ENCODE assay signal across 22 cellular contexts in genomic region chr9:88976888-88977257, GRCh38. TPM values are rescaled to one million over a fixed set of nuclear protein-coding genes. Genes with fewer than 3 reads are reported as not detected.
DNase-seq lines count a peak whose midpoint lies in the region; ATAC-seq and TF ChIP-seq lines count a peak whose summit lies in the region.
"Had no signal": no experiment of that assay in that cellular context is flagged by ENCODE, and none has a peak within 500 bp of the region (broad histone marks: within the 10 kb centered on the region; RNA-seq: fewer than 3 reads in every experiment).

No MANE protein-coding gene starts in this region.

- peak; percentile 7 for DNase-seq in activated CD8-positive, alpha-beta memory T cell treated with anti-CD3 and anti-CD28 coated beads, Interleukin-2, amount 10 ng/mL, durations not matched to agents 7 days and 5 days
- no peak for DNase-seq in activated CD8-positive, alpha-beta memory T cell treated with anti-CD3 and anti-CD28 coated beads for 24 hours
- DNase-seq in activated T-helper 1 cell treated with anti-CD3 and anti-CD28 coated beads, Interleukin-12 subunit alpha, Interleukin-12 subunit beta, Interleukin-2, Interleukin-4 antibody, amounts not matched to agents 30 ng/mL and 10 ng/mL and 1 ng/mL, durations not matched to agents 14 hours and 24 hours and 36 hours (ENCODE audit: low spot score): no peak
- DNase-seq in ecto neural progenitor cell (ENCODE audit: low spot score) (peak; percentile 15), osteocyte (ENCODE audit: extremely low spot score, unreplicated experiment) (peak; percentile 67), KG1 (lab: John Stamatoyannopoulos, UW) (no peak), GM23338 (ENCODE audit: low spot score) (no peak)
- DNase-seq: DMS53, EL, H7, IMR-90, NCI-H1105, NCI-H146, NCI-H2029, NCI-H2227 treated with DMSO at 0.1 percent for 48 hours, NCI-H510A, NCI-H748 treated with DMSO at 0.1 percent for 48 hours, OCI-M1, SJCRH30 had no signal

- H3K9me3 Mint-ChIP-seq in activated CD8-positive, alpha-beta memory T cell treated with anti-CD3 and anti-CD28 coated beads, Interleukin-2, amount 10 ng/mL, durations not matched to agents 7 days and 5 days (ENCODE audit: low read depth): no peaks in the 10 kb centered on the region
- no peaks in the 10 kb centered on the region for H3K9me3 Mint-ChIP-seq in activated T-helper 1 cell treated with anti-CD3 and anti-CD28 coated beads, Interleukin-12 subunit alpha, Interleukin-12 subunit beta, Interleukin-2, Interleukin-4 antibody, amounts not matched to agents 30 ng/mL and 10 ng/mL and 1 ng/mL, durations not matched to agents 14 hours and 24 hours and 36 hours
- H3K9me3 Mint-ChIP-seq in osteocyte (ENCODE audit: unreplicated experiment) (no peaks in the 10 kb centered on the region), GM23338 (peaks cover 19% of the 10 kb centered on the region)

- no peak overlapping the region for H2AFZ ChIP-seq in GM23338

- H3K36me3 ChIP-seq in GM23338 (ENCODE audit: insufficient read depth): no peaks in the 10 kb centered on the region
- H3K36me3 ChIP-seq: SJCRH30 had no signal

- H3K79me2 ChIP-seq in GM23338 (replicated peaks; ENCODE audit: insufficient read depth): no peaks in the 10 kb centered on the region

- H4K20me1 ChIP-seq in GM23338 (replicated peaks; ENCODE audit: insufficient read depth): no peaks in the 10 kb centered on the region

- no peaks in the 10 kb centered on the region for H3K27me3 ChIP-seq in GM23338 (ENCODE audit: insufficient read depth)

- no peak overlapping the region for H3K27ac ChIP-seq in GM23338 (ENCODE audit: low read depth)
- H3K27ac ChIP-seq: A549, SJCRH30 had no signal

- H3K4me1 ChIP-seq in GM23338 (ENCODE audit: insufficient read depth): no peaks in the 10 kb centered on the region
- H3K4me1 ChIP-seq: A549, SJCRH30 had no signal

- peaks cover 5% of the 10 kb centered on the region for H3K27me3 Mint-ChIP-seq in activated CD8-positive, alpha-beta memory T cell treated with anti-CD3 and anti-CD28 coated beads, Interleukin-2, amount 10 ng/mL, durations not matched to agents 7 days and 5 days
- peaks cover 4% of the 10 kb centered on the region for H3K27me3 Mint-ChIP-seq in activated T-helper 1 cell treated with anti-CD3 and anti-CD28 coated beads, Interleukin-12 subunit alpha, Interleukin-12 subunit beta, Interleukin-2, Interleukin-4 antibody, amounts not matched to agents 30 ng/mL and 10 ng/mL and 1 ng/mL, durations not matched to agents 14 hours and 24 hours and 36 hours (ENCODE audit: insufficient read depth)
- H3K27me3 Mint-ChIP-seq in osteocyte (ENCODE audit: unreplicated experiment) (peaks cover 18% of the 10 kb centered on the region), GM23338 (ENCODE audit: insufficient read depth, low read depth, poor library complexity) (no peaks in the 10 kb centered on the region)

- H3F3A ChIP-seq in GM23338 (replicated peaks; ENCODE audit: low read depth): no peaks in the 10 kb centered on the region

- H3K9me2 ChIP-seq in GM23338 (ENCODE audit: insufficient read depth): 0 out of 2 replicates have a peak, but pooled peaks cover 3% of the 10 kb centered on the region

- no peaks in the 10 kb centered on the region for H3K36me3 Mint-ChIP-seq in activated CD8-positive, alpha-beta memory T cell treated with anti-CD3 and anti-CD28 coated beads, Interleukin-2, amount 10 ng/mL, durations not matched to agents 7 days and 5 days
- no peaks in the 10 kb centered on the region for H3K36me3 Mint-ChIP-seq in activated T-helper 1 cell treated with anti-CD3 and anti-CD28 coated beads, Interleukin-12 subunit alpha, Interleukin-12 subunit beta, Interleukin-2, Interleukin-4 antibody, amounts not matched to agents 30 ng/mL and 10 ng/mL and 1 ng/mL, durations not matched to agents 14 hours and 24 hours and 36 hours (ENCODE audit: low read depth)
- H3K36me3 Mint-ChIP-seq in osteocyte (ENCODE audit: unreplicated experiment) (no peaks in the 10 kb centered on the region), GM23338 (ENCODE audit: low read depth) (peaks cover 7% of the 10 kb centered on the region; the same call in 2 of the 3 replicates)
- H3K36me3 Mint-ChIP-seq: CD14-positive monocyte had no signal

- ATAC-seq in activated CD8-positive, alpha-beta memory T cell treated with anti-CD3 and anti-CD28 coated beads, Interleukin-2, amount 10 ng/mL, durations not matched to agents 7 days and 5 days: no peak
- ATAC-seq in GM23338: no peak
- ATAC-seq: A549 had no signal

- no peak overlapping the region for H3K4me3 ChIP-seq in GM23338
- H3K4me3 ChIP-seq: A549, SJCRH30 had no signal

- CTCF ChIA-PET in activated CD8-positive, alpha-beta memory T cell treated with anti-CD3 and anti-CD28 coated beads, Interleukin-2, amount 10 ng/mL, durations not matched to agents 7 days and 5 days (lab: Charles Lee): no interaction called here

- no peak overlapping the region for H3K4me2 ChIP-seq in GM23338
- H3K4me2 ChIP-seq: A549 had no signal

- H3K27ac Mint-ChIP-seq in activated CD8-positive, alpha-beta memory T cell treated with anti-CD3 and anti-CD28 coated beads, Interleukin-2, amount 10 ng/mL, durations not matched to agents 7 days and 5 days: no peak overlapping the region
- H3K27ac Mint-ChIP-seq in activated T-helper 1 cell treated with anti-CD3 and anti-CD28 coated beads, Interleukin-12 subunit alpha, Interleukin-12 subunit beta, Interleukin-2, Interleukin-4 antibody, amounts not matched to agents 30 ng/mL and 10 ng/mL and 1 ng/mL, durations not matched to agents 14 hours and 24 hours and 36 hours: peak overlapping the region; percentile 41
- no peak overlapping the region for H3K27ac Mint-ChIP-seq in osteocyte (ENCODE audit: unreplicated experiment)
- no peak overlapping the region for H3K27ac Mint-ChIP-seq in GM23338
- H3K27ac Mint-ChIP-seq: B cell had no signal

- TF ChIP-seq CTCF in osteocyte (IDR thresholded peaks at IDR 0.05): no peak
- no peak for TF ChIP-seq CTCF in GM23338 (conservative IDR thresholded peaks at IDR 0.05; ENCODE audit: low read depth in 2 of 2)

- H3K4me1 Mint-ChIP-seq in activated CD8-positive, alpha-beta memory T cell treated with anti-CD3 and anti-CD28 coated beads, Interleukin-2, amount 10 ng/mL, durations not matched to agents 7 days and 5 days: no peaks in the 10 kb centered on the region
- H3K4me1 Mint-ChIP-seq in activated T-helper 1 cell treated with anti-CD3 and anti-CD28 coated beads, Interleukin-12 subunit alpha, Interleukin-12 subunit beta, Interleukin-2, Interleukin-4 antibody, amounts not matched to agents 30 ng/mL and 10 ng/mL and 1 ng/mL, durations not matched to agents 14 hours and 24 hours and 36 hours (ENCODE audit: low read depth): peaks cover 5% of the 10 kb centered on the region
- H3K4me1 Mint-ChIP-seq in osteocyte (ENCODE audit: unreplicated experiment) (no peaks in the 10 kb centered on the region), GM23338 (peaks cover 3% of the 10 kb centered on the region; the same call in 2 of the 3 replicates)
- H3K4me1 Mint-ChIP-seq: B cell had no signal

- intact Hi-C loops in activated T-helper 1 cell treated with anti-CD3 and anti-CD28 coated beads, Interleukin-12 subunit alpha, Interleukin-12 subunit beta, Interleukin-2, Interleukin-4 antibody, amounts not matched to agents 30 ng/mL and 10 ng/mL and 1 ng/mL, durations not matched to agents 14 hours and 24 hours and 36 hours (cut with micrococcal nuclease): loop anchor here (1.0 to 2.0 kb wide), 2 partner anchors 12 to 672 kb away; no protein-coding TSS in a partner anchor

- H3K4me3 Mint-ChIP-seq in activated CD8-positive, alpha-beta memory T cell treated with anti-CD3 and anti-CD28 coated beads, Interleukin-2, amount 10 ng/mL, durations not matched to agents 7 days and 5 days: no peak overlapping the region
- H3K4me3 Mint-ChIP-seq in activated T-helper 1 cell treated with anti-CD3 and anti-CD28 coated beads, Interleukin-12 subunit alpha, Interleukin-12 subunit beta, Interleukin-2, Interleukin-4 antibody, amounts not matched to agents 30 ng/mL and 10 ng/mL and 1 ng/mL, durations not matched to agents 14 hours and 24 hours and 36 hours: no peak overlapping the region
- no peak overlapping the region for H3K4me3 Mint-ChIP-seq in osteocyte (ENCODE audit: unreplicated experiment)
- no peak overlapping the region for H3K4me3 Mint-ChIP-seq in GM23338
- H3K4me3 Mint-ChIP-seq: B cell had no signal

TF ChIP-seq in GM23338, 12 proteins besides CTCF, POLR2A, EP300 and RAD21 (continues in another document):
- TF ChIP-seq EZH2 (IDR thresholded peaks at IDR 0.05; ENCODE audit: low read depth, unreplicated experiment) (no peak), REST (IDR thresholded peaks at IDR 0.05; ENCODE audit: unreplicated experiment) (no peak), NANOG (IDR thresholded peaks at IDR 0.05; ENCODE audit: borderline replicate concordance) (no peak)

RNA-seq across cellular contexts. Expression of gene S1PR3, which starts 14.4 kb away (rescaled TPM):
- under 1 TPM; 0.05 to 0.06 TPM for total RNA-seq in activated CD8-positive, alpha-beta memory T cell treated with anti-CD3 and anti-CD28 coated beads, Interleukin-2, amount 10 ng/mL, durations not matched to agents 7 days and 5 days
- 3.0 and 3.3 TPM in 2 replicates for total RNA-seq in activated T-helper 1 cell treated with anti-CD3 and anti-CD28 coated beads, Interleukin-12 subunit alpha, Interleukin-12 subunit beta, Interleukin-2, Interleukin-4 antibody, amounts not matched to agents 30 ng/mL and 10 ng/mL and 1 ng/mL, durations not matched to agents 14 hours and 24 hours and 36 hours
- total RNA-seq in osteocyte: 1.6 and 2.1 TPM in 2 replicates
- total RNA-seq in GM23338 (2014; rRNA removed; shearing (Covaris generic)): 7.6 and 9.3 TPM in 2 replicates
- polyA plus RNA-seq in GM23338 (2016; fragmentation: Nextera tagmentation; extraction: Ambion mirVana): 1.7 and 2.1 TPM in 2 replicates
- total RNA-seq: B cell, SJCRH30 had no signal

Comparison
In these comparisons a context has a peak if more than half of its experiments do, and no peak if none do; other contexts are left out.
1. DNase-seq: peak in activated CD8-positive, alpha-beta memory T cell treated with anti-CD3 and anti-CD28 coated beads, Interleukin-2, amount 10 ng/mL, durations not matched to agents 7 days and 5 days (single experiment), ecto neural progenitor cell (single experiment) and osteocyte (single experiment); none in activated CD8-positive, alpha-beta memory T cell treated with anti-CD3 and anti-CD28 coated beads for 24 hours (single experiment), activated T-helper 1 cell treated with anti-CD3 and anti-CD28 coated beads, Interleukin-12 subunit alpha, Interleukin-12 subunit beta, Interleukin-2, Interleukin-4 antibody, amounts not matched to agents 30 ng/mL and 10 ng/mL and 1 ng/mL, durations not matched to agents 14 hours and 24 hours and 36 hours (single experiment), KG1 (single experiment) and GM23338 (single experiment).